ENCODE assay signal across 1 cellular context in genomic region chr13:29893438-29893837, GRCh38.
TF ChIP-seq lines count a peak whose summit lies in the region.

No MANE protein-coding gene starts in this region.

TF ChIP-seq in IMR-90, 13 proteins besides CTCF, POLR2A, EP300 and RAD21 (continued from another document):
- no peak for TF ChIP-seq USF2 (IDR thresholded peaks at IDR 0.05; ENCODE audit: low read depth, low read length)
